ENCODE assay signal across 24 cellular contexts in genomic region chr17:56244268-56244890, GRCh38.
"Had no signal": no experiment of that assay in that cellular context is flagged by ENCODE, and none has a peak within 500 bp of the region (broad histone marks: within the 10 kb centered on the region; RNA-seq: fewer than 3 reads in every experiment).

No MANE protein-coding gene starts in this region.

- ATAC-seq: activated CD8-positive, alpha-beta T cell treated with anti-CD3 and anti-CD28 coated beads, Interleukin-2, amount 10 ng/mL, durations not matched to agents 7 days and 5 days; left ventricle myocardium superior; sciatic nerve; stimulated activated memory B cell treated with anti-CD40 and anti-IgM and Interleukin-4, amounts not matched to agents 10 μg/mL and 1 μg/mL and 100 μg/mL, for 72 hours had no signal

- H3K4me1 Mint-ChIP-seq: activated B cell treated with CpG ODN at 0.5 μM for 24 hours; activated naive CD4-positive, alpha-beta T cell treated with anti-CD3 and anti-CD28 coated beads, Interleukin-2, amount 50 U/mL, for 24 hours; immature natural killer cell; stimulated activated memory B cell treated with anti-CD40 and anti-IgM and Interleukin-4, amounts not matched to agents 10 μg/mL and 1 μg/mL and 100 μg/mL, for 72 hours had no signal

- H3K4me3 ChIP-seq: adrenal gland, breast epithelium, coronary artery, smooth muscle cell, tibial artery, vagina had no signal

- H3K27ac Mint-ChIP-seq: activated B cell treated with CpG ODN at 0.5 μM for 24 hours; activated CD8-positive, alpha-beta T cell treated with anti-CD3 and anti-CD28 coated beads, Interleukin-2, amount 10 ng/mL, durations not matched to agents 7 days and 5 days; activated naive CD4-positive, alpha-beta T cell treated with anti-CD3 and anti-CD28 coated beads, Interleukin-2, amount 50 U/mL, for 24 hours; immature natural killer cell; stimulated activated memory B cell treated with anti-CD40 and anti-IgM and Interleukin-4, amounts not matched to agents 10 μg/mL and 1 μg/mL and 100 μg/mL, for 72 hours; T-helper 2 cell treated with Interferon-gamma antibody and Interleukin-4, amounts not matched to agents 5 μg/mL and 100 μg/mL, for 36 hours had no signal

- H3K36me3 Mint-ChIP-seq: activated naive CD4-positive, alpha-beta T cell treated with anti-CD3 and anti-CD28 coated beads, Interleukin-2, amount 50 U/mL, for 24 hours; immature natural killer cell; stimulated activated memory B cell treated with anti-CD40 and anti-IgM and Interleukin-4, amounts not matched to agents 10 μg/mL and 1 μg/mL and 100 μg/mL, for 72 hours had no signal

- H3K9me3 Mint-ChIP-seq: activated B cell treated with CpG ODN at 0.5 μM for 24 hours; activated naive CD4-positive, alpha-beta T cell treated with anti-CD3 and anti-CD28 coated beads, Interleukin-2, amount 50 U/mL, for 24 hours; activated T-cell treated with anti-CD3 and anti-CD28 coated beads, Interleukin-2, amount 50 U/mL, for 4 hours; immature natural killer cell; stimulated activated memory B cell treated with anti-CD40 and anti-IgM and Interleukin-4, amounts not matched to agents 10 μg/mL and 1 μg/mL and 100 μg/mL, for 72 hours; T-helper 2 cell treated with Interferon-gamma antibody and Interleukin-4, amounts not matched to agents 5 μg/mL and 100 μg/mL, for 36 hours had no signal

- FAIRE-seq: astrocyte, endometrium had no signal

- H3K27ac ChIP-seq: adrenal gland, breast epithelium, coronary artery, tibial artery, vagina had no signal

- H3K4me2 ChIP-seq: smooth muscle cell had no signal

- H3K9me3 ChIP-seq: adrenal gland, breast epithelium, tibial artery, vagina had no signal

- H3K27me3 Mint-ChIP-seq: activated B cell treated with CpG ODN at 0.5 μM for 24 hours; stimulated activated memory B cell treated with anti-CD40 and anti-IgM and Interleukin-4, amounts not matched to agents 10 μg/mL and 1 μg/mL and 100 μg/mL, for 72 hours had no signal

- H3K4me3 Mint-ChIP-seq: activated B cell treated with CpG ODN at 0.5 μM for 24 hours; activated CD8-positive, alpha-beta T cell treated with anti-CD3 and anti-CD28 coated beads, Interleukin-2, amount 10 ng/mL, durations not matched to agents 7 days and 5 days; activated naive CD4-positive, alpha-beta T cell treated with anti-CD3 and anti-CD28 coated beads, Interleukin-2, amount 50 U/mL, for 24 hours; activated T-cell treated with anti-CD3 and anti-CD28 coated beads, Interleukin-2, amount 50 U/mL, for 4 hours; immature natural killer cell; stimulated activated memory B cell treated with anti-CD40 and anti-IgM and Interleukin-4, amounts not matched to agents 10 μg/mL and 1 μg/mL and 100 μg/mL, for 72 hours; T-helper 2 cell treated with Interferon-gamma antibody and Interleukin-4, amounts not matched to agents 5 μg/mL and 100 μg/mL, for 36 hours had no signal

- DNase-seq: activated B cell treated with CpG ODN at 0.5 μM for 24 hours; activated CD4-positive, alpha-beta T cell treated with anti-CD3 and anti-CD28 coated beads for 48 hours; activated CD8-positive, alpha-beta T cell treated with anti-CD3 and anti-CD28 coated beads, Interleukin-2, amount 10 ng/mL, durations not matched to agents 7 days and 5 days; activated effector memory CD4-positive, alpha-beta T cell treated with anti-CD3 and anti-CD28 coated beads, Interleukin-2, amount 50 U/mL, for 16 hours; activated T-cell treated with anti-CD3 and anti-CD28 coated beads, Interleukin-2, amount 50 U/mL, for 4 hours; adrenal gland; erythroblast; foreskin melanocyte; head of caudate nucleus; immature natural killer cell; kidney glomerular epithelial cell; left ventricle myocardium superior; stimulated activated CD4-positive, alpha-beta T cell treated with anti-CD3 and anti-CD28 coated beads, Interleukin-4, amount 100 ng/mL, for 1 hour; tibial artery had no signal

- H3K4me1 ChIP-seq: adrenal gland, breast epithelium, tibial artery, vagina had no signal
